1 cellular context compared by ENCODE assay signal in genomic region chr7:155806096-155806871, GRCh38.
TF ChIP-seq lines count a peak whose summit lies in the region.

No MANE protein-coding gene starts in this region.

TF ChIP-seq in IMR-90, 13 proteins besides CTCF, POLR2A, EP300 and RAD21:
- TF ChIP-seq USF2 (IDR thresholded peaks at IDR 0.05; ENCODE audit: low read depth, low read length) (no peak), RCOR1 (IDR thresholded peaks at IDR 0.05; ENCODE audit: insufficient replicate concordance, low read length) (no peak), MAFK (IDR thresholded peaks at IDR 0.05; ENCODE audit: low read depth, low read length) (no peak), SMC3 (IDR thresholded peaks at IDR 0.05; ENCODE audit: low read depth, low read length) (no peak), FOS (IDR thresholded peaks at IDR 0.05; ENCODE audit: low read depth, low read length) (no peak), NFE2L2 (IDR thresholded peaks at IDR 0.05; ENCODE audit: low read depth, low read length) (no peak), MAZ (IDR thresholded peaks at IDR 0.05; ENCODE audit: borderline replicate concordance, low read depth, low read length) (no peak), BHLHE40 (IDR thresholded peaks at IDR 0.05; ENCODE audit: low read depth, low read length) (no peak), CEBPB (IDR thresholded peaks at IDR 0.05; ENCODE audit: low read depth, low read length) (no peak)
